In the genomic region with DNA sequence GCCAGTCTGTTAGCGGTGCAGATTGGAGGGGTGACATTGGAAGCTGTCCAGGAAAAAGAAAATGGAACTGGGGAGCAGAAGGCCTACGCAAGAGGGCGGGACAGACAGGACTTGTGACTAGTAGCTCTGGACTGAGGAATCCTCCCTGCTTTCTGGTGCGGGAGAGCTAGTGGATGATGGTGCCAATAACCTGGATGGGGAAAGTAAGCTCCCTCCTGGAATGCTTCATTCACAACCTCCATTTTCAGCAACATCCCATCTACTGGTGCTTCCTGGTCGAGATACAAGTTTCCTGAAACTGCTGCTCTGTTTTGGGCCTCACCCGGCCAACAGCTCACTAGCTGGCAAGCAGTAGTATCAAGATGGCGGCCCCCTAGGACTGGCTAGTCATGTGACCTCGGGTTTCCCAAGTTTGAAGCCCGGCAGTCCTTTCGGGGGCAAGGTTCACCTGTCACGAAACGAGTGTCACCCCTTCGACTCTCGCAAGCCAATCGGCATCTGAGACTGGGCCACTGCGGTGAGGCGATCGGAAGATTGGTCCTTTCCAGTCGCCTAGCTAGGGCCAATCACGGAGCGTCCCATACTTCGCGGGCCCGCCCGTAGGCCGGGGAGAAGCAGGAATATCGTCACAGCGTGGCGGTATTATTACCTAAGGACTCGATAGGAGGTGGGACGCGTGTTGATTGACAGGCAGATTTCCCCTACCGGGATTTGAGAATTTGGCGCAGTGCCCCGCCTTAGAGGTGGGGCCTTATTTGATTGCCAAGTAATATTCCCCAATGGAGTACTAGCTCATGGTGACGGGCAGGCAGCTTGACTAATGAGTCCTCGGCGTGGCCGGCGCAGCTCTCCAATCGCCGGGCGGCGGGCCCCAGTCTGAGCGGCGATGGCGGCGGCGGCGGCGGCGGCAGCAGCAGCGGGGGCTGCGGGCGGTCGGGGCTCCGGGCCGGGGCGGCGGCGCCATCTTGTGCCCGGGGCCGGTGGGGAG, we compare ENCODE assay signal across 8 cellular contexts. TPM values are rescaled to one million over a fixed set of nuclear protein-coding genes. Genes with fewer than 3 reads are reported as not detected.
DNase-seq lines count a peak whose midpoint lies in the region; ATAC-seq and TF ChIP-seq lines count a peak whose summit lies in the region.

A gene with protein sequence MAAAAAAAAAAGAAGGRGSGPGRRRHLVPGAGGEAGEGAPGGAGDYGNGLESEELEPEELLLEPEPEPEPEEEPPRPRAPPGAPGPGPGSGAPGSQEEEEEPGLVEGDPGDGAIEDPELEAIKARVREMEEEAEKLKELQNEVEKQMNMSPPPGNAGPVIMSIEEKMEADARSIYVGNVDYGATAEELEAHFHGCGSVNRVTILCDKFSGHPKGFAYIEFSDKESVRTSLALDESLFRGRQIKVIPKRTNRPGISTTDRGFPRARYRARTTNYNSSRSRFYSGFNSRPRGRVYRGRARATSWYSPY (plus strand): TSS at position 874 of the 988 bp plus-strand sequence. CDS start 13 bp downstream, at position 887.

- peak within 1 kb of the TSS; percentile 85 for H3K4me3 Mint-ChIP-seq in activated T-helper 17 cell treated with anti-CD3 and anti-CD28 coated beads, Interleukin-2, amount 50 U/mL, for 72 hours
- peak within 1 kb of the TSS; percentile 88 to 98 (median 94) for H3K4me3 Mint-ChIP-seq in naive B cell
- peak within 1 kb of the TSS; percentile 93 for H3K4me3 Mint-ChIP-seq in stimulated activated memory B cell treated with anti-CD40 and anti-IgM and Interleukin-4, amounts not matched to agents 10 μg/mL and 1 μg/mL and 100 μg/mL, for 72 hours

- peaks cover 41% of the 10 kb centered on the region for H3K36me3 Mint-ChIP-seq in activated T-helper 17 cell treated with anti-CD3 and anti-CD28 coated beads, Interleukin-2, amount 50 U/mL, for 72 hours (ENCODE audit: low read depth)
- H3K36me3 Mint-ChIP-seq in naive B cell: no peaks in the 10 kb centered on the region
- H3K36me3 Mint-ChIP-seq in stimulated activated memory B cell treated with anti-CD40 and anti-IgM and Interleukin-4, amounts not matched to agents 10 μg/mL and 1 μg/mL and 100 μg/mL, for 72 hours: peaks cover 41% of the 10 kb centered on the region

- peak within 1 kb of the TSS; percentile 67 for H3K4me3 ChIP-seq in LNCaP clone FGC (ENCODE audit: low read depth, low read length)

- POLR2A ChIA-PET in RWPE1 (lab: Yijun Ruan, JAX; ENCODE audit: low non-redundant PET): interaction anchor here (1.2 to 1.9 kb wide), 3 partner anchors 14 to 35 kb away, joined by 8 to 12 read pairs (median 9); partner anchors contain the start of genes BCL2L2, HOMEZ and PPP1R3E

- no peaks in the 10 kb centered on the region for H3K9me3 Mint-ChIP-seq in activated T-helper 17 cell treated with anti-CD3 and anti-CD28 coated beads, Interleukin-2, amount 50 U/mL, for 72 hours
- peaks cover 0 to 3% (median 0%) of the 10 kb centered on the region in 7 donors for H3K9me3 Mint-ChIP-seq in naive B cell
- H3K9me3 Mint-ChIP-seq in stimulated activated memory B cell treated with anti-CD40 and anti-IgM and Interleukin-4, amounts not matched to agents 10 μg/mL and 1 μg/mL and 100 μg/mL, for 72 hours: peaks cover 8% of the 10 kb centered on the region

- ATAC-seq in activated T-helper 17 cell treated with anti-CD3 and anti-CD28 coated beads, Interleukin-2, amount 50 U/mL, for 72 hours (replicated peaks): peak; percentile 90
- peak; percentile 81 to 84 for ATAC-seq in naive B cell (ENCODE audit: low read depth in 2 of 2)
- ATAC-seq in stimulated activated memory B cell treated with anti-CD40 and anti-IgM and Interleukin-4, amounts not matched to agents 10 μg/mL and 1 μg/mL and 100 μg/mL, for 72 hours: peak; percentile 95

- CTCF ChIA-PET in RWPE1 (lab: Yijun Ruan, JAX): interaction anchor here (1.0 to 3.0 kb wide), 4 partner anchors 14 to 158 kb away, joined by 3 to 12 read pairs (median 6); partner anchors contain the start of genes BCL2L2 and PPP1R3E

- no peaks in the 10 kb centered on the region for H3K27me3 Mint-ChIP-seq in activated T-helper 17 cell treated with anti-CD3 and anti-CD28 coated beads, Interleukin-2, amount 50 U/mL, for 72 hours
- no peaks in the 10 kb centered on the region for H3K27me3 Mint-ChIP-seq in naive B cell
- H3K27me3 Mint-ChIP-seq in stimulated activated memory B cell treated with anti-CD40 and anti-IgM and Interleukin-4, amounts not matched to agents 10 μg/mL and 1 μg/mL and 100 μg/mL, for 72 hours: no peaks in the 10 kb centered on the region

- H3K27ac Mint-ChIP-seq in activated T-helper 17 cell treated with anti-CD3 and anti-CD28 coated beads, Interleukin-2, amount 50 U/mL, for 72 hours: peak within 1 kb of the TSS; percentile 91
- peak within 1 kb of the TSS; percentile 97 to 99 (median 99) for H3K27ac Mint-ChIP-seq in naive B cell
- peak within 1 kb of the TSS; percentile 96 for H3K27ac Mint-ChIP-seq in stimulated activated memory B cell treated with anti-CD40 and anti-IgM and Interleukin-4, amounts not matched to agents 10 μg/mL and 1 μg/mL and 100 μg/mL, for 72 hours

- H3K27ac ChIP-seq in RWPE1: peak within 1 kb of the TSS; percentile 87

- DNase-seq in Daoy (ENCODE audit: low read depth) (peak; percentile 100), GOT3 (lab: John Stamatoyannopoulos, UW) (peak; percentile 92), LNCaP clone FGC (ENCODE audit: low read depth) (peak; percentile 100), RWPE1 (ENCODE audit: low spot score) (peak; percentile 99), fibroblast of gingiva (ENCODE audit: low read depth) (peak; percentile 100), naive B cell (peak; percentile 98)

- H3K4me1 Mint-ChIP-seq in activated T-helper 17 cell treated with anti-CD3 and anti-CD28 coated beads, Interleukin-2, amount 50 U/mL, for 72 hours: peaks cover 17% of the 10 kb centered on the region
- H3K4me1 Mint-ChIP-seq in naive B cell: peaks cover 22 to 32% (median 28%) of the 10 kb centered on the region in 3 donors
- peaks cover 34% of the 10 kb centered on the region for H3K4me1 Mint-ChIP-seq in stimulated activated memory B cell treated with anti-CD40 and anti-IgM and Interleukin-4, amounts not matched to agents 10 μg/mL and 1 μg/mL and 100 μg/mL, for 72 hours

- TF ChIP-seq CTCF in LNCaP clone FGC (IDR thresholded peaks at IDR 0.05; ENCODE audit: control insufficient read depth, extremely low read depth, insufficient read depth) (no peak), RWPE1 (conservative IDR thresholded peaks at IDR 0.05; ENCODE audit: low read depth) (no peak)

RNA-seq across cellular contexts. Expression of the gene that starts here (rescaled TPM):
- total RNA-seq in Daoy (2014; rRNA removed; shearing (Covaris generic)): 92.2 and 127 TPM in 2 replicates
- 100 to 1,000 TPM; 163 to 239 TPM for total RNA-seq in activated T-helper 17 cell treated with anti-CD3 and anti-CD28 coated beads, Interleukin-2, amount 50 U/mL, for 72 hours
- 100 to 1,000 TPM; 114 to 160 (median 145) TPM for polyA plus RNA-seq in naive B cell (ENCODE audit: low read depth in 6 of 6)

Comparison
In these comparisons a context has a peak if more than half of its experiments do, and no peak if none do; other contexts are left out.
1. Peak in every context shown above with its lines: DNase-seq, ATAC-seq, H3K4me3 ChIP-seq and H3K27ac ChIP-seq.